Comparison of ENCODE assay signal across 21 cellular contexts in genomic region chr16:60651351-60651750, GRCh38.
DNase-seq lines count a peak whose midpoint lies in the region; TF ChIP-seq lines count a peak whose summit lies in the region.
"Had no signal": no experiment of that assay in that cellular context is flagged by ENCODE, and none has a peak within 500 bp of the region (broad histone marks: within the 10 kb centered on the region; RNA-seq: fewer than 3 reads in every experiment).

No MANE protein-coding gene starts in this region.

- peak overlapping the region; percentile 38 for H3K4me2 ChIP-seq in smooth muscle cell
- H3K4me2 ChIP-seq: BLaER1, GM23338 had no signal

- no peaks in the 10 kb centered on the region for H4K20me1 ChIP-seq in smooth muscle cell (ENCODE audit: low read depth)
- H4K20me1 ChIP-seq: BLaER1 had no signal

- TF ChIP-seq POLR2A in erythroblast (IDR thresholded peaks at IDR 0.05; ENCODE audit: low read length), result no peak

- H3K9ac ChIP-seq in smooth muscle cell (ENCODE audit: low read depth), result no peak overlapping the region
- H3K9ac ChIP-seq: BLaER1 had no signal

- H3K4me3 ChIP-seq in astrocyte of the spinal cord (ENCODE audit: low read depth, low read length), result no peak overlapping the region
- no peak overlapping the region for H3K4me3 ChIP-seq in smooth muscle cell
- H3K4me3 ChIP-seq: BLaER1, GM12878, GM23338, SJSA1 had no signal

- no peak for TF ChIP-seq CTCF in astrocyte of the spinal cord (IDR thresholded peaks at IDR 0.05; ENCODE audit: low read depth, low read length)
- TF ChIP-seq CTCF in smooth muscle cell (IDR thresholded peaks at IDR 0.05; ENCODE audit: borderline replicate concordance, insufficient read depth, poor library complexity, severe bottlenecking), result no peak

- in situ Hi-C loops in astrocyte of the spinal cord (cut with HindIII; ENCODE audit: low sequenced_read_pairs), result no loop called here

- H3K27ac ChIP-seq in smooth muscle cell (ENCODE audit: low read depth), result peak overlapping the region; percentile 39
- H3K27ac ChIP-seq: BLaER1, SJSA1 had no signal

- WGBS in smooth muscle cell (ENCODE audit: low lambda C conversion rate), result 26% methylated on average over 3 of the region's 3 CpGs

- H2AFZ ChIP-seq in smooth muscle cell (ENCODE audit: low read depth), result no peak overlapping the region
- H2AFZ ChIP-seq: GM23338 had no signal

- no peaks in the 10 kb centered on the region for H3K27me3 ChIP-seq in smooth muscle cell (ENCODE audit: low read depth)
- H3K27me3 ChIP-seq: BLaER1, SJSA1 had no signal

- no peaks in the 10 kb centered on the region for H3K4me1 ChIP-seq in smooth muscle cell (ENCODE audit: low read depth)
- H3K4me1 ChIP-seq: BLaER1, SJSA1 had no signal

- no peaks in the 10 kb centered on the region for H3K9me3 ChIP-seq in smooth muscle cell (replicated peaks; ENCODE audit: low read depth)
- H3K9me3 ChIP-seq: BLaER1, SJSA1 had no signal

- H3F3A ChIP-seq in smooth muscle cell (ENCODE audit: low read depth), result no peaks in the 10 kb centered on the region

- no peaks in the 10 kb centered on the region for H3K36me3 ChIP-seq in smooth muscle cell (ENCODE audit: low read depth)
- H3K36me3 ChIP-seq: BLaER1, SJSA1 had no signal

- H3K79me2 ChIP-seq in smooth muscle cell (ENCODE audit: low read depth), result no peaks in the 10 kb centered on the region

- DNase-seq in GM03348 (ENCODE audit: low spot score) (peak; percentile 13), MV-4-11 (lab: John Stamatoyannopoulos, UW) (peak; percentile 42), astrocyte of the spinal cord (ENCODE audit: low read depth, low spot score) (peak; percentile 14), smooth muscle cell (lab: John Stamatoyannopoulos, UW; ENCODE audit: unreplicated experiment) (no peak), NCI-H1105 treated with DMSO at 0.1 percent for 48 hours (lab: John Stamatoyannopoulos, UW) (no peak), erythroblast (lab: John Stamatoyannopoulos, UW) (no peak), NCI-H2196 treated with DMSO at 0.1 percent for 48 hours (lab: John Stamatoyannopoulos, UW; ENCODE audit: unreplicated experiment) (no peak)
- DNase-seq: CD4-positive, alpha-beta T cell; H9; NCI-H2029; NCI-H446 treated with DMSO at 0.1 percent for 48 hours; NCI-H526; NCI-H82; NK-92 treated with Interleukin-12 subunit alpha and Interleukin-12 subunit beta, amount 100 ng/mL, for 24 hours; PC-3; Right ventricle myocardium superior; T-helper 1 cell had no signal

Comparison
In these comparisons a context has a peak if more than half of its experiments do, and no peak if none do; other contexts are left out.
1. DNase-seq: peak in GM03348 (single experiment), MV-4-11 (single experiment) and astrocyte of the spinal cord (single experiment); none in smooth muscle cell (single experiment), NCI-H1105 treated with DMSO at 0.1 percent for 48 hours (single experiment), erythroblast (0 of 2) and NCI-H2196 treated with DMSO at 0.1 percent for 48 hours (single experiment).